In genomic region chr22:46322711-46323110, GRCh38 we compare ENCODE assay signal across 1 cellular context.
TF ChIP-seq lines count a peak whose summit lies in the region.

No MANE protein-coding gene starts in this region.

TF ChIP-seq in GM23338, 12 proteins besides CTCF, POLR2A, EP300 and RAD21:
- no peak for TF ChIP-seq REST (IDR thresholded peaks at IDR 0.05; ENCODE audit: unreplicated experiment)
- TF ChIP-seq JUNB (IDR thresholded peaks at IDR 0.05; ENCODE audit: unreplicated experiment): no peak
- TF ChIP-seq ETS1 (IDR thresholded peaks at IDR 0.05): no peak
- no peak for TF ChIP-seq POLR2AphosphoS5 (IDR thresholded peaks at IDR 0.05; ENCODE audit: low read depth)
- TF ChIP-seq ZNF114 (CRISPR knock-in tag; IDR thresholded peaks at IDR 0.05): no peak
- TF ChIP-seq NANOG (IDR thresholded peaks at IDR 0.05; ENCODE audit: borderline replicate concordance): no peak
- TF ChIP-seq EZH2 (IDR thresholded peaks at IDR 0.05; ENCODE audit: low read depth, unreplicated experiment): no peak
- TF ChIP-seq EZH2phosphoT487 (IDR thresholded peaks at IDR 0.05; ENCODE audit: unreplicated experiment): no peak
TF ChIP-seq in GM23338: peak in this region for 0.
